In the genomic region with DNA sequence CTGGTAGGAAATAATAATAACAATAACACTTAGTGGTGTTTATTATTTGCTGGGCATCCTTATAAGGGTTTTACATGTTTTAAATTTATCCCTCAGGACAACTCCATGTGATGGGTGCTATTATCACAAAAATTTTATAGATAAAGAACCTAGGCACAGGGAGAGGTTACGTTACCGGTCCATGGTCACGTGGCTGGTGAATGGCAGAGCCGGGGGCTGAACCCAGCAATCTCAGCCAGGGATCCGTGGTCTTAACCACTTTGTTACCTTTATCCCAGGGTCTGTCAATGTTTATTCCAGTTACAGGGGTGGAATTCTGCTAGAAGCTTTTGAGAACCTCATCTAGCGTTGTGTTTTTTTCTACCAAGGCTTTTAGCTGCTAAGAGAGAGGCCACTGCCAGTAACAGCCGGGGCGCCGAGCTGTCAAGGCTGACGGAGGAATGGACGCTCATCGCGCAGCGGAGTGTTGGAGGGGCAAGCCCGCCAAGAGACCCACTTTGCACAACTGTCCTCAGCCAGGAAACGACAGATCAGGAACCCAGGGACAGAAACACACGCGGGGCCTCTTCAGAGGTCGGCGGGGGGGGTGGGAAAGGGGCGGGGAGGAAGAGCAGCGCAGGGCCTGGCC, we compare ENCODE assay signal across 8 cellular contexts. TPM values are rescaled to one million over a fixed set of nuclear protein-coding genes. Genes with fewer than 3 reads are reported as not detected.
DNase-seq lines count a peak whose midpoint lies in the region; ATAC-seq and TF ChIP-seq lines count a peak whose summit lies in the region.

No MANE protein-coding gene starts in this region.

- H3K9me2 ChIP-seq in DOHH2 (replicated peaks; ENCODE audit: control insufficient read depth, low read length): no peaks in the 10 kb centered on the region

- H3K27ac ChIP-seq in DOHH2 (ENCODE audit: low read depth, low read length) (peak overlapping the region; percentile 92), RWPE2 (ENCODE audit: poor library complexity, severe bottlenecking) (peak overlapping the region; percentile 72), duodenal mucosa (ENCODE audit: low read depth, low read length) (peak overlapping the region; percentile 97), thoracic aorta (peak overlapping the region; percentile 98)

- H3F3A ChIP-seq in DOHH2 (ENCODE audit: control insufficient read depth, insufficient read depth): peaks cover 10% of the 10 kb centered on the region; the same call in 1 of the 2 replicates

- H3K9me3 ChIP-seq in DOHH2 (ENCODE audit: control insufficient read depth, insufficient read depth, low read length): no peaks in the 10 kb centered on the region
- H3K9me3 ChIP-seq in HAP-1: peaks cover 5% of the 10 kb centered on the region; the same call in 1 of the 2 replicates
- H3K9me3 ChIP-seq in RWPE2 (ENCODE audit: severe bottlenecking): peaks cover 5% of the 10 kb centered on the region
- no peaks in the 10 kb centered on the region for H3K9me3 ChIP-seq in duodenal mucosa (ENCODE audit: control insufficient read depth in 1 of 2, low read length in 2 of 2)
- no peaks in the 10 kb centered on the region for H3K9me3 ChIP-seq in thoracic aorta

- H3K9ac ChIP-seq in duodenal mucosa (ENCODE audit: low read depth in 1 of 2, low read length in 2 of 2): peak overlapping the region; percentile 91 to 95

- H3K36me3 ChIP-seq in DOHH2 (ENCODE audit: control insufficient read depth, low read length) (peaks cover 3% of the 10 kb centered on the region; the same call in 1 of the 2 replicates), HAP-1 (replicated peaks) (no peaks in the 10 kb centered on the region), RWPE2 (ENCODE audit: low read depth) (no peaks in the 10 kb centered on the region), duodenal mucosa (ENCODE audit: control insufficient read depth in 1 of 2, insufficient read depth in 2 of 2, low read length in 2 of 2) (no peaks in the 10 kb centered on the region), thoracic aorta (no peaks in the 10 kb centered on the region)

- no peaks in the 10 kb centered on the region for H4K20me1 ChIP-seq in DOHH2 (ENCODE audit: control insufficient read depth, insufficient read depth, low read depth, low read length)

- peak; percentile 23 to 50 for DNase-seq in HAP-1 (ENCODE audit: low spot score in 2 of 2)
- no peak for DNase-seq in RWPE2 (ENCODE audit: low spot score)
- peak; percentile 78 for DNase-seq in midbrain (lab: John Stamatoyannopoulos, UW)
- DNase-seq in thoracic aorta (ENCODE audit: low spot score): no peak

- H3K27me3 ChIP-seq in DOHH2 (ENCODE audit: control insufficient read depth, low read length) (no peaks in the 10 kb centered on the region), HAP-1 (ENCODE audit: low read depth) (no peaks in the 10 kb centered on the region), RWPE2 (ENCODE audit: insufficient read depth, poor library complexity, severe bottlenecking) (no peaks in the 10 kb centered on the region), duodenal mucosa (ENCODE audit: control insufficient read depth in 1 of 2, insufficient read depth in 2 of 2, low read length in 2 of 2) (no peaks in the 10 kb centered on the region), thoracic aorta (replicated peaks; ENCODE audit: insufficient read depth) (no peaks in the 10 kb centered on the region)

- peak overlapping the region; percentile 96 for H3K4me3 ChIP-seq in DOHH2 (ENCODE audit: low read length)
- H3K4me3 ChIP-seq in HAP-1: peak overlapping the region; percentile 48
- peak overlapping the region; percentile 35 for H3K4me3 ChIP-seq in RWPE2 (ENCODE audit: severe bottlenecking)
- peak overlapping the region; percentile 87 to 95 for H3K4me3 ChIP-seq in duodenal mucosa (ENCODE audit: low read depth in 1 of 2, low read length in 2 of 2)
- H3K4me3 ChIP-seq in thoracic aorta: peak overlapping the region; percentile 87

- H3K4me2 ChIP-seq in DOHH2 (ENCODE audit: low read length): peak overlapping the region; percentile 95

- peaks cover 36% of the 10 kb centered on the region for H3K79me2 ChIP-seq in DOHH2 (ENCODE audit: control insufficient read depth, low read length)

- peaks cover 68% of the 10 kb centered on the region for H3K4me1 ChIP-seq in DOHH2 (ENCODE audit: control insufficient read depth, low read length)
- H3K4me1 ChIP-seq in HAP-1: peaks cover 5% of the 10 kb centered on the region; the same call in 1 of the 2 replicates
- H3K4me1 ChIP-seq in RWPE2 (ENCODE audit: insufficient read depth, poor library complexity, severe bottlenecking): peaks cover 21% of the 10 kb centered on the region
- peaks cover 17 to 21% of the 10 kb centered on the region in 2 donors for H3K4me1 ChIP-seq in duodenal mucosa (ENCODE audit: control insufficient read depth in 1 of 2, insufficient read depth in 2 of 2, low read length in 2 of 2)
- peaks cover 25 to 39% of the 10 kb centered on the region in 2 donors for H3K4me1 ChIP-seq in thoracic aorta (ENCODE audit: control insufficient read depth in 1 of 2, low read depth in 2 of 2)

- ATAC-seq in RWPE2 (ENCODE audit: low read depth): peak; percentile 22
- peak; percentile 5 for ATAC-seq in thoracic aorta (ENCODE audit: insufficient number of reproducible peaks, low FRiP score, low read depth)
- ATAC-seq in HG02981 (IDR thresholded peaks at IDR 0.05; ENCODE audit: unreplicated experiment): no peak
- no peak for ATAC-seq in HG03039 (IDR thresholded peaks at IDR 0.05; ENCODE audit: unreplicated experiment)

- in situ Hi-C loops in HAP-1 (cut with MboI; ENCODE audit: low sequenced_read_pairs): no loop called here

- TF ChIP-seq CTCF in DOHH2 (IDR thresholded peaks at IDR 0.05; ENCODE audit: low read depth, low read length, poor library complexity, severe bottlenecking) (no peak), RWPE2 (IDR thresholded peaks at IDR 0.05; ENCODE audit: poor library complexity, severe bottlenecking) (no peak), thoracic aorta (IDR thresholded peaks at IDR 0.05) (no peak)

RNA-seq across cellular contexts. Expression of a gene that starts 0.4 kb away (rescaled TPM):
- 10 to 100 TPM; 12.8 to 27.2 TPM for total RNA-seq in thoracic aorta

Comparison
In these comparisons a context has a peak if more than half of its experiments do, and no peak if none do; other contexts are left out.
1. H3K4me3 ChIP-seq: peak in every context shown above with its lines; median percentile 96 in DOHH2; 91 in duodenal mucosa; 87 in thoracic aorta; 48 in HAP-1; 35 in RWPE2.
2. DNase-seq: peak in HAP-1 (2 of 2) and midbrain (single experiment); none in RWPE2 (single experiment) and thoracic aorta (single experiment).
3. ATAC-seq: peak in RWPE2 (single experiment) and thoracic aorta (single experiment); none in HG02981 (single experiment) and HG03039 (single experiment).
4. Peak in every context shown above with its lines, with median percentiles within 50 percentile points of each other: H3K27ac ChIP-seq.